In genomic region chr2:69556008-69556407, GRCh38 we compare ENCODE assay signal across 15 cellular contexts.
"Had no signal": no experiment of that assay in that cellular context is flagged by ENCODE, and none has a peak within 500 bp of the region (broad histone marks: within the 10 kb centered on the region; RNA-seq: fewer than 3 reads in every experiment).

No MANE protein-coding gene starts in this region.

- ATAC-seq: left colon, right cardiac atrium had no signal

- H3K9me3 ChIP-seq: esophagus muscularis mucosa, transverse colon had no signal

- H3K36me3 ChIP-seq: brain microvascular endothelial cell, transverse colon had no signal

- H3K4me3 Mint-ChIP-seq: activated naive CD4-positive, alpha-beta T cell treated with anti-CD3 and anti-CD28 coated beads, Interleukin-2, amount 10 ng/mL, durations not matched to agents 7 days and 5 days; naive B cell had no signal

- H3K27me3 Mint-ChIP-seq: activated naive CD4-positive, alpha-beta T cell treated with anti-CD3 and anti-CD28 coated beads, Interleukin-2, amount 10 ng/mL, durations not matched to agents 7 days and 5 days; progenitor cell of endocrine pancreas had no signal

- H3K27ac ChIP-seq: brain microvascular endothelial cell, transverse colon had no signal

- H3K27ac Mint-ChIP-seq: progenitor cell of endocrine pancreas had no signal

- DNase-seq: activated CD4-positive, alpha-beta T cell treated with anti-CD3 and anti-CD28 coated beads for 4 hours; activated naive CD4-positive, alpha-beta T cell treated with anti-CD3 and anti-CD28 coated beads, Interleukin-2, amount 10 ng/mL, durations not matched to agents 7 days and 5 days; activated T-cell treated with anti-CD3 and anti-CD28 coated beads, Interleukin-2, amount 50 U/mL, for 1 hour; brain microvascular endothelial cell; left colon; naive B cell; occipital lobe; right cardiac atrium; small intestine; substantia nigra; T-helper 9 cell; transverse colon had no signal

- H3K27me3 ChIP-seq: brain microvascular endothelial cell, esophagus muscularis mucosa, transverse colon had no signal

- H3K4me3 ChIP-seq: esophagus muscularis mucosa, lung, transverse colon had no signal

- H3K36me3 Mint-ChIP-seq: naive B cell had no signal

- H3K9me3 Mint-ChIP-seq: activated naive CD4-positive, alpha-beta T cell treated with anti-CD3 and anti-CD28 coated beads, Interleukin-2, amount 10 ng/mL, durations not matched to agents 7 days and 5 days had no signal
